In genomic region chr6:33838979-33839378, GRCh38 we compare ENCODE assay signal across 1 cellular context.
A peak's percentile ranks its signal among the peaks of the same experiment; 100 is the strongest.
TF ChIP-seq lines count a peak whose summit lies in the region.

No MANE protein-coding gene starts in this region.

TF ChIP-seq in K562, 482 proteins besides CTCF, POLR2A, EP300 and RAD21 (continued from another document):
- TF ChIP-seq MGA (IDR thresholded peaks at IDR 0.05) (peak; percentile 39; the same call in 1 of the 2 replicates), HMBOX1 (IDR thresholded peaks at IDR 0.05) (no peak), THRAP3 (IDR thresholded peaks at IDR 0.05; ENCODE audit: borderline replicate concordance) (no peak), BHLHE40 (IDR thresholded peaks at IDR 0.05; ENCODE audit: low read length) (peak; percentile 79), E2F4 (CRISPR knock-in tag; IDR thresholded peaks at IDR 0.05; ENCODE audit: low read depth) (no peak), CGGBP1 (CRISPR knock-in tag; IDR thresholded peaks at IDR 0.05) (no peak), TAF15 (IDR thresholded peaks at IDR 0.05; ENCODE audit: low read depth, low read length) (no peak), ADNP (tag; IDR thresholded peaks at IDR 0.05) (no peak), ZNF592 (IDR thresholded peaks at IDR 0.05) (peak; percentile 39; the same call in 1 of the 2 replicates), PBX2 (CRISPR knock-in tag; IDR thresholded peaks at IDR 0.05; ENCODE audit: low read depth) (no peak), PBX2 (tag; conservative IDR thresholded peaks at IDR 0.05; ENCODE audit: low read depth) (no peak), ZNF146 (CRISPR knock-in tag; IDR thresholded peaks at IDR 0.05; ENCODE audit: unreplicated experiment) (no peak), ZNF76 (CRISPR knock-in tag; IDR thresholded peaks at IDR 0.05; ENCODE audit: borderline replicate concordance) (no peak), NFE2 (IDR thresholded peaks at IDR 0.05; ENCODE audit: low read depth) (peak; percentile 23; the same call in 1 of the 2 replicates), SREBF1 (IDR thresholded peaks at IDR 0.05; ENCODE audit: borderline replicate concordance, low read depth, low read length) (0 out of 2 replicates have a peak, but pooled peaks have one; percentile 13), FOSL1 (tag; conservative IDR thresholded peaks at IDR 0.05) (no peak), FOXP4 (CRISPR knock-in tag; IDR thresholded peaks at IDR 0.05; ENCODE audit: borderline replicate concordance) (no peak), OTX1 (CRISPR knock-in tag; IDR thresholded peaks at IDR 0.05) (no peak)
TF ChIP-seq in K562: peak in this region for 9.
